Comparison of ENCODE assay signal across 8 cellular contexts in the genomic region with DNA sequence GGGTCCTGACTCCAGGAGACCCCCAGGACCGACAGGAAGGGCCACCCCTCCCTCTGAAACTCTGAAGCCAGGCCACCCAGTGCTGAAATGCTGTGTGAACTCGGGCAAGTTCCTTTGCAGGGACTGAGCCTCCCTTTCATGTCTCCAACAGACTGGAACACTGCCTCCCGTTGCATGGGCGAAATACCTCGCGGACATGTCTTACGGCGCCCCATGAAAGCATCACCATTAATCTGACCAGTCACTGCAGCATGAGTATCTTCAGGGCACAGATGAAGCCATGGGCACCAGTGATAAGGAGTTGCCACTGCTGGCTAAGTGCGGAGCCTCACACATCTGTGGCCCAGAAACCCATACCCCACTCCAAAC.
A peak's percentile ranks its signal among the peaks of the same experiment; 100 is the strongest.
DNase-seq lines count a peak whose midpoint lies in the region; ATAC-seq and TF ChIP-seq lines count a peak whose summit lies in the region.
"Not testable (repeated sequence)": the region's sequence is repeated elsewhere in the genome, so short reads cannot be mapped to it uniquely, and the experiment has no call there.

No MANE protein-coding gene starts in this region.

- H2AFZ ChIP-seq in H9 (ENCODE audit: low read length), result not testable (repeated sequence)

- H3K4me3 ChIP-seq in BLaER1 treated with 17β-estradiol and CSF1 and Interleukin-3, amounts not matched to agents 10 nM and 100 nM; gastrocnemius medialis: not testable (repeated sequence)

- TF ChIP-seq POLR2A in erythroblast (IDR thresholded peaks at IDR 0.05; ENCODE audit: low read length), result peak; percentile 53
- TF ChIP-seq POLR2A in gastrocnemius medialis (IDR thresholded peaks at IDR 0.05), result not testable (repeated sequence)

- not testable (repeated sequence) for H3T11ph ChIP-seq in H9 (ENCODE audit: low read length)

- peaks cover 21 to 29% of the 10 kb centered on the region in 2 experiments for H3K4me1 Mint-ChIP-seq in H9
- H3K4me1 Mint-ChIP-seq in activated CD4-positive, alpha-beta T cell treated with anti-CD3 and anti-CD28 coated beads, Interleukin-2, amount 10 ng/mL, durations not matched to agents 7 days and 5 days, result peaks cover 50% of the 10 kb centered on the region
- peaks cover 52% of the 10 kb centered on the region for H3K4me1 Mint-ChIP-seq in activated naive CD4-positive, alpha-beta T cell treated with anti-CD3 and anti-CD28 coated beads, Interleukin-2, amount 10 ng/mL, durations not matched to agents 7 days and 5 days

- not testable (repeated sequence) for H2BK15ac ChIP-seq in H9 (ENCODE audit: low read depth, low read length)

- intact Hi-C loops in gastrocnemius medialis (cut with DNase I; ENCODE audit: low total_unique reads), result not testable (repeated sequence)

- not testable (repeated sequence) for H2BK12ac ChIP-seq in H9 (ENCODE audit: insufficient read length, low read depth, low read length)

- H4K91ac ChIP-seq in H9 (ENCODE audit: insufficient read length, low read depth, low read length), result not testable (repeated sequence)

- POLR2A ChIA-PET in RWPE1 (lab: Yijun Ruan, JAX; ENCODE audit: low non-redundant PET); activated CD4-positive, alpha-beta T cell treated with anti-CD3 and anti-CD28 coated beads, Interleukin-2, amount 10 ng/mL, durations not matched to agents 7 days and 5 days (lab: Charles Lee): not testable (repeated sequence)

- H3K27ac Mint-ChIP-seq in H9, result peak overlapping the region; percentile 77 to 94 (median 84); a peak in 3 of 7 replicates
- peak overlapping the region; percentile 89 for H3K27ac Mint-ChIP-seq in activated CD4-positive, alpha-beta T cell treated with anti-CD3 and anti-CD28 coated beads, Interleukin-2, amount 10 ng/mL, durations not matched to agents 7 days and 5 days
- peak overlapping the region; percentile 88 for H3K27ac Mint-ChIP-seq in activated naive CD4-positive, alpha-beta T cell treated with anti-CD3 and anti-CD28 coated beads, Interleukin-2, amount 10 ng/mL, durations not matched to agents 7 days and 5 days

- peak in 1 of 2 donors; percentile 34 for ATAC-seq in gastrocnemius medialis

- H3K36me3 Mint-ChIP-seq in H9 (ENCODE audit: insufficient read depth in 1 of 3, low read depth in 3 of 3), result peaks cover 0 to 10% (median 7%) of the 10 kb centered on the region in 3 experiments; a peak in 4 of 7 replicates
- H3K36me3 Mint-ChIP-seq in activated CD4-positive, alpha-beta T cell treated with anti-CD3 and anti-CD28 coated beads, Interleukin-2, amount 10 ng/mL, durations not matched to agents 7 days and 5 days (ENCODE audit: low read depth); activated naive CD4-positive, alpha-beta T cell treated with anti-CD3 and anti-CD28 coated beads, Interleukin-2, amount 10 ng/mL, durations not matched to agents 7 days and 5 days: not testable (repeated sequence)

- H2AK5ac ChIP-seq in H9 (ENCODE audit: insufficient read length, low read length), result not testable (repeated sequence)

- not testable (repeated sequence) for H3K4ac ChIP-seq in H9 (ENCODE audit: low read depth, low read length)

- H2BK20ac ChIP-seq in H9 (ENCODE audit: low read depth, low read length, poor library complexity, severe bottlenecking), result not testable (repeated sequence)

- peak overlapping the region in 4 of 11 experiments; percentile 9 to 42 (median 18); a peak in 5 of 22 replicates for H3K27ac ChIP-seq in BLaER1 treated with 17β-estradiol and CSF1 and Interleukin-3, amounts not matched to agents 10 nM and 100 nM
- H3K27ac ChIP-seq in H9 (ENCODE audit: insufficient read length, low read depth, low read length), result not testable (repeated sequence)
- peak overlapping the region; percentile 76 for H3K27ac ChIP-seq in RWPE1
- H3K27ac ChIP-seq in gastrocnemius medialis, result peak overlapping the region; percentile 84 to 92 (median 86)

- H3K4me3 Mint-ChIP-seq in H9; activated naive CD4-positive, alpha-beta T cell treated with anti-CD3 and anti-CD28 coated beads, Interleukin-2, amount 10 ng/mL, durations not matched to agents 7 days and 5 days: not testable (repeated sequence)
- H3K4me3 Mint-ChIP-seq in activated CD4-positive, alpha-beta T cell treated with anti-CD3 and anti-CD28 coated beads, Interleukin-2, amount 10 ng/mL, durations not matched to agents 7 days and 5 days, result peak overlapping the region; percentile 51

- peaks cover 0 to 96% (median 86%) of the 10 kb centered on the region in 11 experiments; a peak in 21 of 22 replicates for H4K20me1 ChIP-seq in BLaER1 treated with 17β-estradiol and CSF1 and Interleukin-3, amounts not matched to agents 10 nM and 100 nM
- H4K20me1 ChIP-seq in H9 (ENCODE audit: control insufficient read depth, insufficient read depth, insufficient read length), result not testable (repeated sequence)

- peak overlapping the region in 5 of 11 experiments; percentile 20 to 50 (median 26); a peak in 2 of 22 replicates for H3K9ac ChIP-seq in BLaER1 treated with 17β-estradiol and CSF1 and Interleukin-3, amounts not matched to agents 10 nM and 100 nM
- not testable (repeated sequence) for H3K9ac ChIP-seq in H9 (ENCODE audit: extremely low read depth, insufficient read length, low read length)

- H3K79me1 ChIP-seq in H9 (ENCODE audit: insufficient read depth, low read depth, low read length, poor library complexity, severe bottlenecking), result peaks cover 11% of the 10 kb centered on the region

- H3K79me2 ChIP-seq in H9 (ENCODE audit: insufficient read depth, low read length), result peaks cover 12% of the 10 kb centered on the region; the same call in 1 of the 2 replicates

- peaks cover 0 to 11% (median 0%) of the 10 kb centered on the region in 11 experiments; a peak in 5 of 22 replicates for H3K36me3 ChIP-seq in BLaER1 treated with 17β-estradiol and CSF1 and Interleukin-3, amounts not matched to agents 10 nM and 100 nM
- not testable (repeated sequence) for H3K36me3 ChIP-seq in gastrocnemius medialis

- in situ Hi-C loops in gastrocnemius medialis (cut with MboI; ENCODE audit: low sequenced_read_pairs in 4 of 4), result not testable (repeated sequence)

- H3K27me3 Mint-ChIP-seq in H9 (ENCODE audit: low read depth); activated CD4-positive, alpha-beta T cell treated with anti-CD3 and anti-CD28 coated beads, Interleukin-2, amount 10 ng/mL, durations not matched to agents 7 days and 5 days; activated naive CD4-positive, alpha-beta T cell treated with anti-CD3 and anti-CD28 coated beads, Interleukin-2, amount 10 ng/mL, durations not matched to agents 7 days and 5 days: not testable (repeated sequence)

- not testable (repeated sequence) for H4K8ac ChIP-seq in H9 (replicated peaks; ENCODE audit: insufficient read length, low read depth, low read length)

- H3K14ac ChIP-seq in H9 (ENCODE audit: insufficient read depth, low read length), result not testable (repeated sequence)

- not testable (repeated sequence) for H3K27me3 ChIP-seq in BLaER1 treated with 17β-estradiol and CSF1 and Interleukin-3, amounts not matched to agents 10 nM and 100 nM; H9 (ENCODE audit: insufficient read depth, low read length); gastrocnemius medialis

- peaks cover 70 to 83% (median 79%) of the 10 kb centered on the region in 10 experiments for H3K4me1 ChIP-seq in BLaER1 treated with 17β-estradiol and CSF1 and Interleukin-3, amounts not matched to agents 10 nM and 100 nM
- not testable (repeated sequence) for H3K4me1 ChIP-seq in H9 (ENCODE audit: insufficient read depth, low read length)
- H3K4me1 ChIP-seq in gastrocnemius medialis, result peaks cover 39 to 70% of the 10 kb centered on the region in 2 donors

- CTCF ChIA-PET in RWPE1 (lab: Yijun Ruan, JAX); activated CD4-positive, alpha-beta T cell treated with anti-CD3 and anti-CD28 coated beads, Interleukin-2, amount 10 ng/mL, durations not matched to agents 7 days and 5 days (lab: Charles Lee); activated naive CD4-positive, alpha-beta T cell treated with anti-CD3 and anti-CD28 coated beads, Interleukin-2, amount 10 ng/mL, durations not matched to agents 7 days and 5 days (lab: Charles Lee): not testable (repeated sequence)

- WGBS in H9 (ENCODE audit: extremely low coverage, insufficient read length, low lambda C conversion rate), result no CpG with 5 or more reads among the region's 9 CpGs

- H3K9me3 ChIP-seq in BLaER1 treated with 17β-estradiol and CSF1 and Interleukin-3, amounts not matched to agents 10 nM and 100 nM (replicated peaks in 1 of 11); H9 (ENCODE audit: control insufficient read depth, low read depth, low read length); gastrocnemius medialis: not testable (repeated sequence)

- peak overlapping the region; percentile 80 to 94 (median 84) for H3K4me2 ChIP-seq in BLaER1 treated with 17β-estradiol and CSF1 and Interleukin-3, amounts not matched to agents 10 nM and 100 nM
- not testable (repeated sequence) for H3K4me2 ChIP-seq in H9 (ENCODE audit: insufficient read depth, insufficient read length, low read length)

- H3K23ac ChIP-seq in H9 (ENCODE audit: insufficient read length, low read depth, low read length), result not testable (repeated sequence)

- H3K56ac ChIP-seq in H9 (ENCODE audit: insufficient read length, low read depth, low read length), result not testable (repeated sequence)

- H3K23me2 ChIP-seq in H9 (ENCODE audit: insufficient read length, low read depth, low read length, poor library complexity, severe bottlenecking), result not testable (repeated sequence)

- H2BK120ac ChIP-seq in H9 (ENCODE audit: low read depth, low read length, poor library complexity, severe bottlenecking), result not testable (repeated sequence)

- H3K18ac ChIP-seq in H9 (ENCODE audit: insufficient read length, low read depth, low read length), result not testable (repeated sequence)

- H3K9me3 Mint-ChIP-seq in H9; activated CD4-positive, alpha-beta T cell treated with anti-CD3 and anti-CD28 coated beads, Interleukin-2, amount 10 ng/mL, durations not matched to agents 7 days and 5 days; activated naive CD4-positive, alpha-beta T cell treated with anti-CD3 and anti-CD28 coated beads, Interleukin-2, amount 10 ng/mL, durations not matched to agents 7 days and 5 days: not testable (repeated sequence)

- H2BK5ac ChIP-seq in H9 (ENCODE audit: insufficient read length, low read length), result not testable (repeated sequence)

- DNase-seq in H9; RWPE1 (ENCODE audit: low spot score); activated CD4-positive, alpha-beta T cell treated with anti-CD3 and anti-CD28 coated beads, Interleukin-2, amount 10 ng/mL, durations not matched to agents 7 days and 5 days; activated naive CD4-positive, alpha-beta T cell treated with anti-CD3 and anti-CD28 coated beads, Interleukin-2, amount 10 ng/mL, durations not matched to agents 7 days and 5 days; gastrocnemius medialis: not testable (repeated sequence)
- DNase-seq in erythroblast (lab: John Stamatoyannopoulos, UW) (peak; percentile 90 to 93), myocyte (ENCODE audit: low read depth) (peak; percentile 46)

- H4K5ac ChIP-seq in H9 (ENCODE audit: insufficient read length, low read depth, low read length), result not testable (repeated sequence)

- TF ChIP-seq CTCF in H9 (conservative IDR thresholded peaks at IDR 0.05); RWPE1 (conservative IDR thresholded peaks at IDR 0.05; ENCODE audit: low read depth); gastrocnemius medialis (IDR thresholded peaks at IDR 0.05 in 4 of 5, conservative IDR thresholded peaks at IDR 0.05 in 1 of 5): not testable (repeated sequence)
